In the genomic region with DNA sequence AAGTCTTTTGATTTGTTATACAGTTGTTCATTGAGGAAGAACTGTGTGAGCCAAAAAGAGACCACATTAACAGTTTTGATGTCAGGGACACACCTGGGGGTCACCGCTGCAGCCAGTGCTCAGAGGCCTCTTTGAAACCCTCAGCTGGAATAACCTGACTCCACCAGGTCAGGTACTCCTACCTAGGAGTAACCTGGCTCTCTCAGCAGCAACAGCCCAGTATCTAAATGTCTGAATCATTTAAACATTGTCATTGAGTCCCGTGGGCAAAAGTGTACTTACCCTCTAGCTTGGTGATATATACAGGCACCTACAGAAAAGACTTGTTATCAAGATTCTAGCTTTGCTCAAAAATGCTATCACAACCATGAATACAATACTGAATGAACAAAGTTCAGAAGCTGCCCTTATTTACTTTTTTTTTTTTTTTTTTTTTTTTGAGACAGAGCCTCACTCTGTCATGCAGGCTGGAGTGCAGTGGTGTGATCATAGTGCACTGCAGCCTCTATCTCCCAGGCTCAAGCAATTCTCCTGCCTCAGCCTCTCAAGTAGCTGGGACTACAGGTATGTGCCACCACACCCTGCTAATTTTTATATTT, we compare ENCODE assay signal across 16 cellular contexts.
A peak's percentile ranks its signal among the peaks of the same experiment; 100 is the strongest.
DNase-seq lines count a peak whose midpoint lies in the region; ATAC-seq, FAIRE-seq and TF ChIP-seq lines count a peak whose summit lies in the region.
"Had no signal": no experiment of that assay in that cellular context is flagged by ENCODE, and none has a peak within 500 bp of the region (broad histone marks: within the 10 kb centered on the region; RNA-seq: fewer than 3 reads in every experiment).

No MANE protein-coding gene starts in this region.

- no peak overlapping the region for H2BK5ac ChIP-seq in H1 (ENCODE audit: low read depth, low read length)

- H3K4ac ChIP-seq in H1 (replicated peaks; ENCODE audit: insufficient read length, low read depth, low read length), result no peak overlapping the region

- H3K27me3 ChIP-seq in HUES64 (ENCODE audit: insufficient read depth, low read length) (no peaks in the 10 kb centered on the region), H1 (replicated peaks in 1 of 4; ENCODE audit: control insufficient read depth in 3 of 4, extremely low read depth in 1 of 4, insufficient read depth in 3 of 4, low read length in 3 of 4) (no peaks in the 10 kb centered on the region), liver (ENCODE audit: control insufficient read depth in 4 of 4, insufficient read depth in 4 of 4, low read length in 3 of 4) (no peaks in the 10 kb centered on the region)
- H3K27me3 ChIP-seq: BE2C had no signal

- H2AK5ac ChIP-seq in H1 (ENCODE audit: low read depth, low read length), result no peak overlapping the region

- H4K91ac ChIP-seq in H1 (replicated peaks; ENCODE audit: insufficient read length, low read length), result peak overlapping the region; percentile 67

- TF ChIP-seq RAD21 in H1 (IDR thresholded peaks at IDR 0.05 in 1 of 2, conservative IDR thresholded peaks at IDR 0.05 in 1 of 2; ENCODE audit: low read depth in 2 of 2, low read length in 2 of 2) (no peak), liver (IDR thresholded peaks at IDR 0.05) (no peak)

- TF ChIP-seq CTCF in H1 (IDR thresholded peaks at IDR 0.05; ENCODE audit: control extremely low read depth in 1 of 3, insufficient read depth in 1 of 3, low read depth in 1 of 3, low read length in 3 of 3) (no peak), liver (IDR thresholded peaks at IDR 0.05; ENCODE audit: low read depth, low read length, missing input control) (no peak)

- H3K56ac ChIP-seq in H1 (replicated peaks; ENCODE audit: insufficient read length, low read depth, low read length), result no peak overlapping the region

- H2BK12ac ChIP-seq in H1 (ENCODE audit: low read depth, low read length), result no peak overlapping the region

- DNase-seq in H1 (ENCODE audit: low read depth in 1 of 2, low spot score in 2 of 2), result no peak
- peak; percentile 11 for DNase-seq in superior temporal gyrus (ENCODE audit: extremely low spot score)
- no peak for DNase-seq in H4 (ENCODE audit: low spot score)
- no peak for DNase-seq in D341Med (ENCODE audit: low spot score)
- DNase-seq: BE2C; CD4-positive, alpha-beta memory T cell; GF-D8; H7; IMR-90; KBM-7 had no signal

- no peak overlapping the region for H2BK15ac ChIP-seq in H1 (ENCODE audit: low read length)

- POLR2A ChIA-PET in H1 (lab: Charles Lee; ENCODE audit: partially characterized antibody), result no interaction called here

- H2BK20ac ChIP-seq in H1 (ENCODE audit: low read length), result no peak overlapping the region

- H3K79me1 ChIP-seq in H1 (ENCODE audit: low read depth, low read length), result no peaks in the 10 kb centered on the region

- no peak overlapping the region for H2AFZ ChIP-seq in H1 (ENCODE audit: low read length)

- H3K14ac ChIP-seq in H1 (ENCODE audit: insufficient read length), result no peak overlapping the region

- no peak for TF ChIP-seq POLR2A in H1 (IDR thresholded peaks at IDR 0.05; ENCODE audit: control extremely low read depth in 1 of 2, low read depth in 2 of 2, low read length in 2 of 2)

- H3K27ac ChIP-seq in HUES64 (ENCODE audit: low read depth, low read length) (0 out of 2 replicates have a peak overlapping the region, but pooled peaks have one; percentile 1), H1 (ENCODE audit: low read depth, low read length) (no peak overlapping the region), liver (ENCODE audit: low read depth in 1 of 2, low read length in 2 of 2) (no peak overlapping the region)
- H3K27ac ChIP-seq: A549, C4-2B had no signal

- H3K9ac ChIP-seq in HUES64 (ENCODE audit: low read depth, low read length) (no peak overlapping the region), H1 (replicated peaks in 1 of 4; ENCODE audit: extremely low read depth in 1 of 4, low read depth in 3 of 4, low read length in 3 of 4) (no peak overlapping the region; a peak in 1 of 7 replicates), liver (ENCODE audit: low read depth in 1 of 2, low read length in 2 of 2) (no peak overlapping the region)

- no peak overlapping the region for H4K5ac ChIP-seq in H1 (ENCODE audit: insufficient read length, low read depth, low read length)

- H3K9me3 ChIP-seq in HUES64 (ENCODE audit: insufficient read depth, low read depth, low read length), result no peaks in the 10 kb centered on the region
- no peaks in the 10 kb centered on the region for H3K9me3 ChIP-seq in H1 (ENCODE audit: insufficient read depth in 2 of 2, low read depth in 1 of 2, low read length in 1 of 2)
- no peaks in the 10 kb centered on the region for H3K9me3 ChIP-seq in liver (ENCODE audit: control insufficient read depth in 4 of 4, low read length in 3 of 4)
- H3K9me3 ChIP-seq: A549, BE2C had no signal

- no peaks in the 10 kb centered on the region for H4K20me1 ChIP-seq in H1 (replicated peaks in 1 of 2; ENCODE audit: control insufficient read depth in 1 of 2, insufficient read depth in 2 of 2, low read length in 2 of 2)

- FAIRE-seq in H1 (lab: Jason Lieb, UNC), result peak; percentile 24
- FAIRE-seq: A549, HTR-8/SVneo had no signal

- H3K4me1 ChIP-seq in HUES64 (ENCODE audit: insufficient read depth, low read length), result peaks cover 23% of the 10 kb centered on the region
- H3K4me1 ChIP-seq in H1 (replicated peaks in 1 of 4; ENCODE audit: control insufficient read depth in 3 of 4, insufficient read depth in 4 of 4, low read length in 3 of 4), result peaks cover 2 to 13% (median 7%) of the 10 kb centered on the region in 4 experiments; a peak in 6 of 7 replicates
- H3K4me1 ChIP-seq in liver (ENCODE audit: control insufficient read depth in 4 of 4, insufficient read depth in 4 of 4, low read length in 3 of 4), result peaks cover 0 to 7% (median 2%) of the 10 kb centered on the region in 4 donors
- H3K4me1 ChIP-seq: A549, BE2C had no signal

- ATAC-seq in HG03354 (IDR thresholded peaks at IDR 0.05; ENCODE audit: poor library complexity, severe bottlenecking, unreplicated experiment), result no peak
- ATAC-seq: A549 had no signal

- TF ChIP-seq EP300 in H1 (IDR thresholded peaks at IDR 0.05; ENCODE audit: borderline replicate concordance in 1 of 2, low read depth in 2 of 2, low read length in 2 of 2), result no peak

- H3K79me2 ChIP-seq in H1 (ENCODE audit: control insufficient read depth in 1 of 2, insufficient read depth in 2 of 2, low read length in 2 of 2), result no peaks in the 10 kb centered on the region

- no peak overlapping the region for H4K8ac ChIP-seq in H1 (ENCODE audit: extremely low read depth, insufficient read depth, low read length)

- no peak overlapping the region for H3K4me2 ChIP-seq in H1 (ENCODE audit: insufficient read depth in 1 of 2, low read depth in 2 of 2, low read length in 2 of 2)
- H3K4me2 ChIP-seq: A549 had no signal

- no peaks in the 10 kb centered on the region for H3K23me2 ChIP-seq in H1 (ENCODE audit: low read depth, low read length)

- CTCF ChIA-PET in H1 (lab: Charles Lee; ENCODE audit: partially characterized antibody), result no interaction called here

- 97% methylated on average over 2 of the region's 2 CpGs for WGBS in HUES64
- 89% methylated on average over 2 of the region's 2 CpGs; no CpG with 5 or more reads in 1 of the 2 experiments for WGBS in H1 (ENCODE audit: extremely low coverage in 1 of 2, insufficient coverage in 1 of 2, insufficient read length in 1 of 2, insufficient replicate concordance in 2 of 2, low coverage in 1 of 2, low lambda C conversion rate in 2 of 2, missing lambda C conversion rate in 1 of 2), 2 experiments
- WGBS in liver, result 65% methylated on average over 2 of the region's 2 CpGs

- H2BK120ac ChIP-seq in H1 (replicated peaks; ENCODE audit: low read depth, low read length), result peak overlapping the region; percentile 72

- no peak overlapping the region for H3K4me3 ChIP-seq in HUES64 (ENCODE audit: low read length)
- no peak overlapping the region for H3K4me3 ChIP-seq in H1 (ENCODE audit: extremely low read depth in 1 of 4, insufficient read depth in 2 of 4, low read depth in 3 of 4, low read length in 4 of 4)
- H3K4me3 ChIP-seq in liver (ENCODE audit: low read depth in 1 of 3, low read length in 3 of 3), result no peak overlapping the region
- H3K4me3 ChIP-seq: A549 had no signal

- H3K23ac ChIP-seq in H1 (ENCODE audit: insufficient read length), result no peak overlapping the region

- no peak overlapping the region for H3K18ac ChIP-seq in H1 (ENCODE audit: extremely low read depth, low read length)

- H3K36me3 ChIP-seq in HUES64 (ENCODE audit: insufficient read depth, low read length) (no peaks in the 10 kb centered on the region), H1 (ENCODE audit: control insufficient read depth in 2 of 4, insufficient read depth in 4 of 4, low read length in 3 of 4) (no peaks in the 10 kb centered on the region), liver (ENCODE audit: control insufficient read depth in 4 of 4, insufficient read depth in 3 of 4, low read depth in 1 of 4, low read length in 3 of 4) (no peaks in the 10 kb centered on the region)
- H3K36me3 ChIP-seq: BE2C had no signal

TF ChIP-seq in H1, 55 proteins besides CTCF, POLR2A, EP300 and RAD21 (continues in another document):
- TF ChIP-seq NANOG (IDR thresholded peaks at IDR 0.05; ENCODE audit: insufficient read depth, low read depth, low read length, poor library complexity, severe bottlenecking) (no peak), SIN3A (conservative IDR thresholded peaks at IDR 0.05 in 1 of 2, IDR thresholded peaks at IDR 0.05 in 1 of 2; ENCODE audit: low read depth in 1 of 2, low read length in 2 of 2) (no peak), EGR1 (IDR thresholded peaks at IDR 0.05; ENCODE audit: borderline replicate concordance, low read depth, low read length) (no peak), FOSL1 (IDR thresholded peaks at IDR 0.05; ENCODE audit: insufficient read depth, low read depth, low read length) (no peak), CBX5 (IDR thresholded peaks at IDR 0.05; ENCODE audit: low read depth, low read length) (no peak)
- TF ChIP-seq, protein P1, sequence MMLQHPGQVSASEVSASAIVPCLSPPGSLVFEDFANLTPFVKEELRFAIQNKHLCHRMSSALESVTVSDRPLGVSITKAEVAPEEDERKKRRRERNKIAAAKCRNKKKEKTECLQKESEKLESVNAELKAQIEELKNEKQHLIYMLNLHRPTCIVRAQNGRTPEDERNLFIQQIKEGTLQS (IDR thresholded peaks at IDR 0.05; ENCODE audit: insufficient read depth, low read depth, low read length), result no peak

TF ChIP-seq in liver, 16 proteins besides CTCF, POLR2A, EP300 and RAD21:
- no peak for TF ChIP-seq HNF4G (IDR thresholded peaks at IDR 0.05)
- TF ChIP-seq HNF4A (conservative IDR thresholded peaks at IDR 0.05), result peak; percentile 25 to 31
